In genomic region chr2:8626572-8626971, GRCh38 we compare ENCODE assay signal across 22 cellular contexts. TPM values are rescaled to one million over a fixed set of nuclear protein-coding genes. Genes with fewer than 3 reads are reported as not detected.
DNase-seq lines count a peak whose midpoint lies in the region; ATAC-seq and TF ChIP-seq lines count a peak whose summit lies in the region.
"Had no signal": no experiment of that assay in that cellular context is flagged by ENCODE, and none has a peak within 500 bp of the region (broad histone marks: within the 10 kb centered on the region; RNA-seq: fewer than 3 reads in every experiment).

No MANE protein-coding gene starts in this region.

- H3K4me1 Mint-ChIP-seq in stimulated activated naive CD8-positive, alpha-beta T cell treated with anti-CD3 and anti-CD28 coated beads, Interleukin-15, Interleukin-2, amounts not matched to agents 100 ng/mL and 50 ng/mL, for 24 hours (ENCODE audit: low read depth): peaks cover 14% of the 10 kb centered on the region
- peaks cover 18% of the 10 kb centered on the region for H3K4me1 Mint-ChIP-seq in brain
- peaks cover 55% of the 10 kb centered on the region for H3K4me1 Mint-ChIP-seq in mesothelial cell of epicardium

- no peak overlapping the region for H3K14ac ChIP-seq in trophoblast cell (ENCODE audit: low read length)

- TF ChIP-seq CTCF in brain (conservative IDR thresholded peaks at IDR 0.05): no peak
- TF ChIP-seq CTCF in mesothelial cell of epicardium (IDR thresholded peaks at IDR 0.05; ENCODE audit: unreplicated experiment): no peak

- H2BK5ac ChIP-seq in trophoblast cell (ENCODE audit: low read depth, low read length, poor library complexity): no peak overlapping the region

- H3K27me3 ChIP-seq in trophoblast cell (ENCODE audit: insufficient read depth, low read length): no peaks in the 10 kb centered on the region
- H3K27me3 ChIP-seq: stomach had no signal

- ATAC-seq in stimulated activated naive CD8-positive, alpha-beta T cell treated with anti-CD3 and anti-CD28 coated beads, Interleukin-15, Interleukin-2, amounts not matched to agents 100 U/mL and 50 U/mL, for 24 hours: no peak
- ATAC-seq: effector memory CD8-positive, alpha-beta T cell; naive thymus-derived CD4-positive, alpha-beta T cell had no signal

- WGBS in trophoblast cell (ENCODE audit: extremely low coverage, insufficient coverage, insufficient read length): 100% methylated on average over 2 of the region's 8 CpGs

- H2BK120ac ChIP-seq in trophoblast cell (ENCODE audit: insufficient read depth, low read length, poor library complexity): no peak overlapping the region

- peaks cover 11% of the 10 kb centered on the region for H3K79me1 ChIP-seq in trophoblast cell (ENCODE audit: low read length)

- DNase-seq in stimulated activated naive CD8-positive, alpha-beta T cell treated with anti-CD3 and anti-CD28 coated beads, Interleukin-15, Interleukin-2, amounts not matched to agents 100 U/mL and 50 U/mL, for 24 hours: no peak
- DNase-seq in mesothelial cell of epicardium (ENCODE audit: low spot score in 2 of 2, unreplicated experiment in 2 of 2): no peak
- DNase-seq in cerebellar nuclear complex (lab: John Stamatoyannopoulos, UW): no peak
- no peak for DNase-seq in NCI-H2196 (lab: John Stamatoyannopoulos, UW; ENCODE audit: unreplicated experiment)
- no peak for DNase-seq in trophoblast cell
- no peak for DNase-seq in activated CD8-positive, alpha-beta memory T cell treated with anti-CD3 and anti-CD28 coated beads, Interleukin-2, amount 50 U/mL, for 48 hours
- DNase-seq: activated CD8-positive, alpha-beta memory T cell treated with anti-CD3 and anti-CD28 coated beads for 24 hours; amniotic stem cell; CD8-positive, alpha-beta memory T cell; central memory CD4-positive, alpha-beta T cell; effector memory CD8-positive, alpha-beta T cell; glutamatergic neuron; naive thymus-derived CD4-positive, alpha-beta T cell; NCI-H187; NCI-H345; stomach; SW 1271 had no signal

- H3K9me3 Mint-ChIP-seq in stimulated activated naive CD8-positive, alpha-beta T cell treated with anti-CD3 and anti-CD28 coated beads, Interleukin-15, Interleukin-2, amounts not matched to agents 100 ng/mL and 50 ng/mL, for 24 hours: no peaks in the 10 kb centered on the region
- H3K9me3 Mint-ChIP-seq in brain (peaks cover 0 to 2% (median 0%) of the 10 kb centered on the region in 5 experiments), mesothelial cell of epicardium (no peaks in the 10 kb centered on the region)
- H3K9me3 Mint-ChIP-seq: activated T-helper 2 cell treated with anti-CD3 and anti-CD28 coated beads, Interferon-gamma antibody, Interleukin-2, Interleukin-4, amounts not matched to agents 10 μg/mL and 5 μg/mL and 100 μg/mL, durations not matched to agents 14 hours and 24 hours and 36 hours; CD8-positive, alpha-beta memory T cell; effector memory CD8-positive, alpha-beta T cell had no signal

- H3K27me3 Mint-ChIP-seq in stimulated activated naive CD8-positive, alpha-beta T cell treated with anti-CD3 and anti-CD28 coated beads, Interleukin-15, Interleukin-2, amounts not matched to agents 100 ng/mL and 50 ng/mL, for 24 hours: no peaks in the 10 kb centered on the region
- H3K27me3 Mint-ChIP-seq in brain (peaks cover 3% of the 10 kb centered on the region), mesothelial cell of epicardium (ENCODE audit: low read depth) (no peaks in the 10 kb centered on the region)

- no peak overlapping the region for H3K4me3 Mint-ChIP-seq in stimulated activated naive CD8-positive, alpha-beta T cell treated with anti-CD3 and anti-CD28 coated beads, Interleukin-15, Interleukin-2, amounts not matched to agents 100 ng/mL and 50 ng/mL, for 24 hours
- no peak overlapping the region for H3K4me3 Mint-ChIP-seq in brain
- no peak overlapping the region for H3K4me3 Mint-ChIP-seq in mesothelial cell of epicardium
- H3K4me3 Mint-ChIP-seq: CD8-positive, alpha-beta memory T cell; effector memory CD8-positive, alpha-beta T cell; IgD-negative memory B cell; naive thymus-derived CD4-positive, alpha-beta T cell had no signal

- H2AFZ ChIP-seq in trophoblast cell (ENCODE audit: insufficient read depth, low read length, poor library complexity): no peak overlapping the region

- H3K27ac ChIP-seq in trophoblast cell (ENCODE audit: low read depth, low read length): no peak overlapping the region
- H3K27ac ChIP-seq: stomach had no signal

- no peak overlapping the region for H4K12ac ChIP-seq in trophoblast cell (ENCODE audit: low read depth, low read length)

- no peak overlapping the region for H3K18ac ChIP-seq in trophoblast cell (ENCODE audit: low read length)

- H2AK5ac ChIP-seq in trophoblast cell (ENCODE audit: low read length): no peak overlapping the region

- H2BK12ac ChIP-seq in trophoblast cell (ENCODE audit: low read length): no peak overlapping the region

- no peaks in the 10 kb centered on the region for H3K36me3 Mint-ChIP-seq in stimulated activated naive CD8-positive, alpha-beta T cell treated with anti-CD3 and anti-CD28 coated beads, Interleukin-15, Interleukin-2, amounts not matched to agents 100 ng/mL and 50 ng/mL, for 24 hours (ENCODE audit: low read depth)
- H3K36me3 Mint-ChIP-seq in brain (no peaks in the 10 kb centered on the region), mesothelial cell of epicardium (no peaks in the 10 kb centered on the region)
- H3K36me3 Mint-ChIP-seq: CD8-positive, alpha-beta memory T cell; naive thymus-derived CD4-positive, alpha-beta T cell had no signal

- peaks cover 8 to 11% of the 10 kb centered on the region in 2 experiments for H3K4me1 ChIP-seq in trophoblast cell (ENCODE audit: control insufficient read depth in 1 of 2, insufficient read depth in 2 of 2, low read length in 2 of 2)

- H3K4me3 ChIP-seq in trophoblast cell (ENCODE audit: low read depth, low read length): no peak overlapping the region
- H3K4me3 ChIP-seq: lung, stomach had no signal

- H4K8ac ChIP-seq in trophoblast cell (ENCODE audit: low read depth, low read length): no peak overlapping the region

- no peak overlapping the region for H4K91ac ChIP-seq in trophoblast cell (ENCODE audit: low read depth, low read length)

- H3K4ac ChIP-seq in trophoblast cell (ENCODE audit: low read depth, low read length): no peak overlapping the region

- H3K9me3 ChIP-seq in trophoblast cell (ENCODE audit: insufficient read depth, low read depth, low read length): peaks cover 2% of the 10 kb centered on the region
- H3K9me3 ChIP-seq: stomach had no signal

- no peak overlapping the region for H3K23ac ChIP-seq in trophoblast cell (ENCODE audit: low read length)

- no peaks in the 10 kb centered on the region for H3K36me3 ChIP-seq in trophoblast cell (ENCODE audit: control insufficient read depth in 1 of 2, insufficient read depth in 2 of 2, low read length in 2 of 2)
- H3K36me3 ChIP-seq: stomach had no signal

- no peak overlapping the region for H3K4me2 ChIP-seq in trophoblast cell (ENCODE audit: low read length)

- H3K27ac Mint-ChIP-seq in stimulated activated naive CD8-positive, alpha-beta T cell treated with anti-CD3 and anti-CD28 coated beads, Interleukin-15, Interleukin-2, amounts not matched to agents 100 ng/mL and 50 ng/mL, for 24 hours: peak overlapping the region; percentile 59
- H3K27ac Mint-ChIP-seq in brain (peak overlapping the region; percentile 11 to 41 (median 28)), mesothelial cell of epicardium (peak overlapping the region; percentile 70)
- H3K27ac Mint-ChIP-seq: activated T-helper 2 cell treated with anti-CD3 and anti-CD28 coated beads, Interferon-gamma antibody, Interleukin-2, Interleukin-4, amounts not matched to agents 10 μg/mL and 5 μg/mL and 100 μg/mL, durations not matched to agents 14 hours and 24 hours and 36 hours; effector memory CD8-positive, alpha-beta T cell; IgD-negative memory B cell; naive thymus-derived CD4-positive, alpha-beta T cell had no signal

- no peaks in the 10 kb centered on the region for H3K79me2 ChIP-seq in trophoblast cell (ENCODE audit: control insufficient read depth, insufficient read depth, low read length, poor library complexity)

- H3K9ac ChIP-seq in trophoblast cell (ENCODE audit: low read length): no peak overlapping the region

RNA-seq across cellular contexts. Expression of gene ID2, which starts 55.3 kb away (rescaled TPM):
- 145 TPM for polyA plus RNA-seq in brain (ENCODE audit: insufficient read depth, low read depth, low replicate concordance)
- total RNA-seq in mesothelial cell of epicardium: 231 to 240 TPM (median 239 TPM) in 3 replicates
- 277 and 280 TPM in 2 replicates for polyA plus RNA-seq in trophoblast cell (2013)
